ENCODE assay signal across 8 cellular contexts in genomic region chr14:89417111-89417468, GRCh38. TPM values are rescaled to one million over a fixed set of nuclear protein-coding genes. Genes with fewer than 3 reads are reported as not detected.
DNase-seq lines count a peak whose midpoint lies in the region; ATAC-seq and TF ChIP-seq lines count a peak whose summit lies in the region.

Gene FOXN3, minus strand, starts transcription at chr14:89417233. Its CDS starts 4,757 bp downstream, at chr14:89412476.

- H3K4me3 ChIP-seq in AG10803 (ENCODE audit: low read length) = peak within 1 kb of the TSS; percentile 78

- ATAC-seq in GM19035 (IDR thresholded peaks at IDR 0.05; ENCODE audit: unreplicated experiment) (peak; percentile 42), HG03378 (IDR thresholded peaks at IDR 0.05; ENCODE audit: unreplicated experiment) (peak; percentile 11), left colon (peak; percentile 71)

- peak within 1 kb of the TSS; percentile 87 for H3K27ac ChIP-seq in cingulate gyrus (ENCODE audit: low read depth, low read length)

- no peak for TF ChIP-seq CTCF in AG10803 (conservative IDR thresholded peaks at IDR 0.05; ENCODE audit: low read length)

- DNase-seq in AG10803 (ENCODE audit: low read depth) (peak; percentile 88), NCI-H524 (lab: John Stamatoyannopoulos, UW) (peak; percentile 85 to 91), left colon (peak; percentile 92 to 95)
- peak; percentile 90 for DNase-seq in activated CD4-positive, alpha-beta T cell treated with anti-CD3 and anti-CD28 coated beads for 48 hours
- DNase-seq in stimulated activated CD4-positive, alpha-beta T cell treated with anti-CD3 and anti-CD28 coated beads, Interleukin-1b, Interleukin-23, amount 100 ng/mL, for 4 hours (ENCODE audit: low read depth in 2 of 2) = peak; percentile 80 to 82

- intact Hi-C loops in left colon (cut with DNase I, micrococcal nuclease) = loop anchor here in 1 of 2 donors (10.0 kb wide), 2 partner anchors 112 to 498 kb away; no protein-coding TSS in a partner anchor

RNA-seq across cellular contexts. Expression of gene FOXN3, which starts in this region (rescaled TPM):
- total RNA-seq in left colon = 10 to 100 TPM; 77.0 to 78.3 TPM

Comparison
In these comparisons a context has a peak if more than half of its experiments do, and no peak if none do; other contexts are left out.
1. Peak in every context shown above with its lines: DNase-seq, ATAC-seq, H3K4me3 ChIP-seq and H3K27ac ChIP-seq.
2. ATAC-seq: peak in every context shown above with its lines; median percentile 71 in left colon; 42 in GM19035; 11 in HG03378.